8 cellular contexts compared by ENCODE assay signal in genomic region chr1:178055779-178056471, GRCh38. TPM values are rescaled to one million over a fixed set of nuclear protein-coding genes. Genes with fewer than 3 reads are reported as not detected.
DNase-seq lines count a peak whose midpoint lies in the region; ATAC-seq and TF ChIP-seq lines count a peak whose summit lies in the region.

No MANE protein-coding gene starts in this region.

- no peak overlapping the region; the same call in 1 of the 2 replicates for H3K27ac ChIP-seq in GM23338 (ENCODE audit: low read depth)

- peak; percentile 39 for TF ChIP-seq CTCF in GM10266 (IDR thresholded peaks at IDR 0.05; ENCODE audit: control insufficient read depth, insufficient read depth, low read depth, missing control alignments)
- TF ChIP-seq CTCF in GM23338 (conservative IDR thresholded peaks at IDR 0.05; ENCODE audit: low read depth in 2 of 2): peak; percentile 16 to 53; a peak in 3 of 4 replicates
- TF ChIP-seq CTCF in mucosa of descending colon (IDR thresholded peaks at IDR 0.05): no peak

- peak; percentile 36 for ATAC-seq in GM23338
- peak; percentile 64 for ATAC-seq in mucosa of descending colon
- no peak for ATAC-seq in natural killer cell treated with Interleukin-12 subunit alpha and Interleukin-12 subunit beta and Interleukin-15 and Interleukin-18, amount 100 ng/mL, for 72 hours

- no peaks in the 10 kb centered on the region for H3K9me2 ChIP-seq in GM23338 (ENCODE audit: insufficient read depth)

- no peak overlapping the region for H3K4me3 ChIP-seq in GM23338
- no peak overlapping the region for H3K4me3 ChIP-seq in mucosa of descending colon

- no peaks in the 10 kb centered on the region for H3K27me3 ChIP-seq in GM23338 (ENCODE audit: insufficient read depth)

- intact Hi-C loops in mucosa of descending colon (cut with DNase I, micrococcal nuclease): no loop called here

- H3K4me2 ChIP-seq in GM23338: no peak overlapping the region

- no peaks in the 10 kb centered on the region for H3K9me3 ChIP-seq in mucosa of descending colon

- H4K20me1 ChIP-seq in GM23338 (replicated peaks; ENCODE audit: insufficient read depth): no peaks in the 10 kb centered on the region

- H3K4me1 ChIP-seq in GM23338 (ENCODE audit: insufficient read depth): peaks cover 72% of the 10 kb centered on the region
- H3K4me1 ChIP-seq in mucosa of descending colon (ENCODE audit: low read depth): peaks cover 7% of the 10 kb centered on the region

- peaks cover 8% of the 10 kb centered on the region for H3F3A ChIP-seq in GM23338 (replicated peaks; ENCODE audit: low read depth)

- peaks cover 74% of the 10 kb centered on the region for H3K4me1 Mint-ChIP-seq in GM23338
- H3K4me1 Mint-ChIP-seq in natural killer cell treated with Interleukin-12 subunit alpha and Interleukin-12 subunit beta and Interleukin-15 and Interleukin-18, amount 100 ng/mL, for 72 hours (ENCODE audit: low read depth in 2 of 2): no peaks in the 10 kb centered on the region

- DNase-seq in GM10266 (ENCODE audit: extremely low spot score) (peak; percentile 63), GM23338 (ENCODE audit: low spot score) (no peak), KBM-7 (peak; percentile 84), T47D (ENCODE audit: low read depth in 1 of 2, low spot score in 1 of 2) (peak; percentile 51 to 80), mucosa of descending colon (peak in 1 of 3 donors; percentile 41), NCI-H1417 treated with DMSO at 0.1 percent for 48 hours (lab: John Stamatoyannopoulos, UW) (no peak), DMS153 (lab: John Stamatoyannopoulos, UW) (no peak)
- DNase-seq in natural killer cell treated with Interleukin-12 subunit alpha and Interleukin-12 subunit beta and Interleukin-15 and Interleukin-18, amount 100 ng/mL, for 72 hours (ENCODE audit: low spot score): no peak

- peak overlapping the region; percentile 83 for H2AFZ ChIP-seq in GM23338

- no peaks in the 10 kb centered on the region for H3K9me3 Mint-ChIP-seq in GM23338
- peaks cover 8% of the 10 kb centered on the region for H3K9me3 Mint-ChIP-seq in natural killer cell treated with Interleukin-12 subunit alpha and Interleukin-12 subunit beta and Interleukin-15 and Interleukin-18, amount 100 ng/mL, for 72 hours

- no peaks in the 10 kb centered on the region for H3K36me3 Mint-ChIP-seq in GM23338 (ENCODE audit: low read depth)
- no peaks in the 10 kb centered on the region for H3K36me3 Mint-ChIP-seq in natural killer cell treated with Interleukin-12 subunit alpha and Interleukin-12 subunit beta and Interleukin-15 and Interleukin-18, amount 100 ng/mL, for 72 hours

- in situ Hi-C loops in KBM-7 (cut with MboI; ENCODE audit: low pct_unique_long_range_greater_than_20kb, low sequenced_read_pairs) (loop anchor here (25.0 kb wide), 2 partner anchors 131 to 231 kb away; no protein-coding TSS in a partner anchor), T47D (cut with HindIII; ENCODE audit: low pct_unique_long_range_greater_than_20kb, low sequenced_read_pairs) (no loop called here)

- H3K27me3 Mint-ChIP-seq in GM23338 (ENCODE audit: insufficient read depth, low read depth, poor library complexity): no peaks in the 10 kb centered on the region
- peaks cover 0 to 4% of the 10 kb centered on the region in 2 donors for H3K27me3 Mint-ChIP-seq in natural killer cell treated with Interleukin-12 subunit alpha and Interleukin-12 subunit beta and Interleukin-15 and Interleukin-18, amount 100 ng/mL, for 72 hours

- H3K27ac Mint-ChIP-seq in GM23338: no peak overlapping the region
- H3K27ac Mint-ChIP-seq in natural killer cell treated with Interleukin-12 subunit alpha and Interleukin-12 subunit beta and Interleukin-15 and Interleukin-18, amount 100 ng/mL, for 72 hours: no peak overlapping the region

- no peaks in the 10 kb centered on the region for H3K79me2 ChIP-seq in GM23338 (replicated peaks; ENCODE audit: insufficient read depth)

- H3K4me3 Mint-ChIP-seq in GM23338: no peak overlapping the region
- no peak overlapping the region for H3K4me3 Mint-ChIP-seq in natural killer cell treated with Interleukin-12 subunit alpha and Interleukin-12 subunit beta and Interleukin-15 and Interleukin-18, amount 100 ng/mL, for 72 hours

- H3K36me3 ChIP-seq in GM23338 (ENCODE audit: insufficient read depth) (no peaks in the 10 kb centered on the region), mucosa of descending colon (ENCODE audit: low read depth) (no peaks in the 10 kb centered on the region)

TF ChIP-seq in GM23338, 12 proteins besides CTCF, POLR2A, EP300 and RAD21 (continues in another document):
- TF ChIP-seq STAT1 (IDR thresholded peaks at IDR 0.05; ENCODE audit: unreplicated experiment): no peak
- no peak for TF ChIP-seq EZH2phosphoT487 (IDR thresholded peaks at IDR 0.05; ENCODE audit: unreplicated experiment)
- no peak for TF ChIP-seq CREB1 (CRISPR knock-in tag; IDR thresholded peaks at IDR 0.05; ENCODE audit: low read depth)
- no peak for TF ChIP-seq POLR2AphosphoS5 (IDR thresholded peaks at IDR 0.05; ENCODE audit: low read depth)
- TF ChIP-seq ZNF331 (CRISPR knock-in tag; IDR thresholded peaks at IDR 0.05; ENCODE audit: low read depth): no peak
- TF ChIP-seq, protein P1, sequence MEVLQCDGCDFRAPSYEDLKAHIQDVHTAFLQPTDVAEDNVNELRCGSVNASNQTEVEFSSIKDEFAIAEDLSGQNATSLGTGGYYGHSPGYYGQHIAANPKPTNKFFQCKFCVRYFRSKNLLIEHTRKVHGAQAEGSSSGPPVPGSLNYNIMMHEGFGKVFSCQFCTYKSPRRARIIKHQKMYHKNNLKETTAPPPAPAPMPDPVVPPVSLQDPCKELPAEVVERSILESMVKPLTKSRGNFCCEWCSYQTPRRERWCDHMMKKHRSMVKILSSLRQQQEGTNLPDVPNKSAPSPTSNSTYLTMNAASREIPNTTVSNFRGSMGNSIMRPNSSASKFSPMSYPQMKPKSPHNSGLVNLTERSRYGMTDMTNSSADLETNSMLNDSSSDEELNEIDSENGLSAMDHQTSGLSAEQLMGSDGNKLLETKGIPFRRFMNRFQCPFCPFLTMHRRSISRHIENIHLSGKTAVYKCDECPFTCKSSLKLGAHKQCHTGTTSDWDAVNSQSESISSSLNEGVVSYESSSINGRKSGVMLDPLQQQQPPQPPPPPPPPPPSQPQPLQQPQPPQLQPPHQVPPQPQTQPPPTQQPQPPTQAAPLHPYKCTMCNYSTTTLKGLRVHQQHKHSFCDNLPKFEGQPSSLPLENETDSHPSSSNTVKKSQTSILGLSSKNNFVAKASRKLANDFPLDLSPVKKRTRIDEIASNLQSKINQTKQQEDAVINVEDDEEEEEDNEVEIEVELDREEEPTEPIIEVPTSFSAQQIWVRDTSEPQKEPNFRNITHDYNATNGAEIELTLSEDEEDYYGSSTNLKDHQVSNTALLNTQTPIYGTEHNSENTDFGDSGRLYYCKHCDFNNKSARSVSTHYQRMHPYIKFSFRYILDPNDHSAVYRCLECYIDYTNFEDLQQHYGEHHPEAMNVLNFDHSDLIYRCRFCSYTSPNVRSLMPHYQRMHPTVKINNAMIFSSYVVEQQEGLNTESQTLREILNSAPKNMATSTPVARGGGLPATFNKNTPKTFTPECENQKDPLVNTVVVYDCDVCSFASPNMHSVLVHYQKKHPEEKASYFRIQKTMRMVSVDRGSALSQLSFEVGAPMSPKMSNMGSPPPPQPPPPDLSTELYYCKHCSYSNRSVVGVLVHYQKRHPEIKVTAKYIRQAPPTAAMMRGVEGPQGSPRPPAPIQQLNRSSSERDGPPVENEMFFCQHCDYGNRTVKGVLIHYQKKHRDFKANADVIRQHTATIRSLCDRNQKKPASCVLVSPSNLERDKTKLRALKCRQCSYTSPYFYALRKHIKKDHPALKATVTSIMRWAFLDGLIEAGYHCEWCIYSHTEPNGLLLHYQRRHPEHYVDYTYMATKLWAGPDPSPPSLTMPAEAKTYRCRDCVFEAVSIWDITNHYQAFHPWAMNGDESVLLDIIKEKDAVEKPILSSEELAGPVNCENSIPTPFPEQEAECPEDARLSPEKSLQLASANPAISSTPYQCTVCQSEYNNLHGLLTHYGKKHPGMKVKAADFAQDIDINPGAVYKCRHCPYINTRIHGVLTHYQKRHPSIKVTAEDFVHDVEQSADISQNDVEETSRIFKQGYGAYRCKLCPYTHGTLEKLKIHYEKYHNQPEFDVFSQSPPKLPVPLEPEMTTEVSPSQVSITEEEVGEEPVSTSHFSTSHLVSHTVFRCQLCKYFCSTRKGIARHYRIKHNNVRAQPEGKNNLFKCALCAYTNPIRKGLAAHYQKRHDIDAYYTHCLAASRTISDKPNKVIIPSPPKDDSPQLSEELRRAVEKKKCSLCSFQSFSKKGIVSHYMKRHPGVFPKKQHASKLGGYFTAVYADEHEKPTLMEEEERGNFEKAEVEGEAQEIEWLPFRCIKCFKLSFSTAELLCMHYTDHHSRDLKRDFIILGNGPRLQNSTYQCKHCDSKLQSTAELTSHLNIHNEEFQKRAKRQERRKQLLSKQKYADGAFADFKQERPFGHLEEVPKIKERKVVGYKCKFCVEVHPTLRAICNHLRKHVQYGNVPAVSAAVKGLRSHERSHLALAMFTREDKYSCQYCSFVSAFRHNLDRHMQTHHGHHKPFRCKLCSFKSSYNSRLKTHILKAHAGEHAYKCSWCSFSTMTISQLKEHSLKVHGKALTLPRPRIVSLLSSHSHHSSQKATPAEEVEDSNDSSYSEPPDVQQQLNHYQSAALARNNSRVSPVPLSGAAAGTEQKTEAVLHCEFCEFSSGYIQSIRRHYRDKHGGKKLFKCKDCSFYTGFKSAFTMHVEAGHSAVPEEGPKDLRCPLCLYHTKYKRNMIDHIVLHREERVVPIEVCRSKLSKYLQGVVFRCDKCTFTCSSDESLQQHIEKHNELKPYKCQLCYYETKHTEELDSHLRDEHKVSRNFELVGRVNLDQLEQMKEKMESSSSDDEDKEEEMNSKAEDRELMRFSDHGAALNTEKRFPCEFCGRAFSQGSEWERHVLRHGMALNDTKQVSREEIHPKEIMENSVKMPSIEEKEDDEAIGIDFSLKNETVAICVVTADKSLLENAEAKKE (CRISPR knock-in tag; IDR thresholded peaks at IDR 0.05): no peak
- TF ChIP-seq JUNB (IDR thresholded peaks at IDR 0.05; ENCODE audit: unreplicated experiment): no peak
- no peak for TF ChIP-seq ZNF114 (CRISPR knock-in tag; IDR thresholded peaks at IDR 0.05)
- TF ChIP-seq NANOG (IDR thresholded peaks at IDR 0.05; ENCODE audit: borderline replicate concordance): no peak

RNA-seq across cellular contexts. Expression of gene RASAL2, which starts 38.0 kb away (rescaled TPM):
- 35.4 and 42.2 TPM in 2 replicates for total RNA-seq in GM23338 (2014; rRNA removed; shearing (Covaris generic))
- polyA plus RNA-seq in GM23338 (2016; fragmentation: Nextera tagmentation; extraction: Ambion mirVana): 14.6 and 16.0 TPM in 2 replicates
- total RNA-seq in mucosa of descending colon: 10 to 100 TPM; 13.0 to 17.5 (median 14.2) TPM
- total RNA-seq in natural killer cell treated with Interleukin-12 subunit alpha and Interleukin-12 subunit beta and Interleukin-15 and Interleukin-18, amount 100 ng/mL, for 72 hours: not detected

Comparison
In these comparisons a context has a peak if more than half of its experiments do, and no peak if none do; other contexts are left out.
1. DNase-seq: peak in GM10266 (single experiment), KBM-7 (single experiment) and T47D (2 of 2); none in GM23338 (single experiment), NCI-H1417 treated with DMSO at 0.1 percent for 48 hours (single experiment), DMS153 (single experiment) and natural killer cell treated with Interleukin-12 subunit alpha and Interleukin-12 subunit beta and Interleukin-15 and Interleukin-18, amount 100 ng/mL, for 72 hours (single experiment).
2. ATAC-seq: peak in GM23338 (single experiment) and mucosa of descending colon (single experiment); none in natural killer cell treated with Interleukin-12 subunit alpha and Interleukin-12 subunit beta and Interleukin-15 and Interleukin-18, amount 100 ng/mL, for 72 hours (0 of 2).
3. RNA of gene RASAL2, which starts 38.0 kb away (total RNA-seq): 35.4 to 42.2 TPM in GM23338 and 13.0 to 17.5 TPM in mucosa of descending colon; not detected in natural killer cell treated with Interleukin-12 subunit alpha and Interleukin-12 subunit beta and Interleukin-15 and Interleukin-18, amount 100 ng/mL, for 72 hours; every median in the first group is over 10 times any median in the second.